Comparison of ENCODE assay signal across 2 cellular contexts in genomic region chr14:103314496-103315277, GRCh38.
TF ChIP-seq lines count a peak whose summit lies in the region.

No MANE protein-coding gene starts in this region.

TF ChIP-seq in IMR-90, 13 proteins besides CTCF, POLR2A, EP300 and RAD21:
- TF ChIP-seq CHD1 (IDR thresholded peaks at IDR 0.05; ENCODE audit: low read depth, low read length) (no peak), MAFK (IDR thresholded peaks at IDR 0.05; ENCODE audit: low read depth, low read length) (no peak), RFX5 (IDR thresholded peaks at IDR 0.05; ENCODE audit: low read depth, low read length) (no peak), MXI1 (IDR thresholded peaks at IDR 0.05; ENCODE audit: borderline replicate concordance, low read depth, low read length) (no peak), MAZ (IDR thresholded peaks at IDR 0.05; ENCODE audit: borderline replicate concordance, low read depth, low read length) (no peak), NFE2L2 (IDR thresholded peaks at IDR 0.05; ENCODE audit: low read depth, low read length) (no peak), FOS (IDR thresholded peaks at IDR 0.05; ENCODE audit: low read depth, low read length) (no peak), RCOR1 (IDR thresholded peaks at IDR 0.05; ENCODE audit: insufficient replicate concordance, low read length) (no peak), BHLHE40 (IDR thresholded peaks at IDR 0.05; ENCODE audit: low read depth, low read length) (no peak), CEBPB (IDR thresholded peaks at IDR 0.05; ENCODE audit: low read depth, low read length) (no peak), SMC3 (IDR thresholded peaks at IDR 0.05; ENCODE audit: low read depth, low read length) (no peak)
- TF ChIP-seq, protein P1, sequence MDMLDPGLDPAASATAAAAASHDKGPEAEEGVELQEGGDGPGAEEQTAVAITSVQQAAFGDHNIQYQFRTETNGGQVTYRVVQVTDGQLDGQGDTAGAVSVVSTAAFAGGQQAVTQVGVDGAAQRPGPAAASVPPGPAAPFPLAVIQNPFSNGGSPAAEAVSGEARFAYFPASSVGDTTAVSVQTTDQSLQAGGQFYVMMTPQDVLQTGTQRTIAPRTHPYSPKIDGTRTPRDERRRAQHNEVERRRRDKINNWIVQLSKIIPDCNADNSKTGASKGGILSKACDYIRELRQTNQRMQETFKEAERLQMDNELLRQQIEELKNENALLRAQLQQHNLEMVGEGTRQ (IDR thresholded peaks at IDR 0.05; ENCODE audit: low read depth, low read length) = no peak
- TF ChIP-seq, protein P2, sequence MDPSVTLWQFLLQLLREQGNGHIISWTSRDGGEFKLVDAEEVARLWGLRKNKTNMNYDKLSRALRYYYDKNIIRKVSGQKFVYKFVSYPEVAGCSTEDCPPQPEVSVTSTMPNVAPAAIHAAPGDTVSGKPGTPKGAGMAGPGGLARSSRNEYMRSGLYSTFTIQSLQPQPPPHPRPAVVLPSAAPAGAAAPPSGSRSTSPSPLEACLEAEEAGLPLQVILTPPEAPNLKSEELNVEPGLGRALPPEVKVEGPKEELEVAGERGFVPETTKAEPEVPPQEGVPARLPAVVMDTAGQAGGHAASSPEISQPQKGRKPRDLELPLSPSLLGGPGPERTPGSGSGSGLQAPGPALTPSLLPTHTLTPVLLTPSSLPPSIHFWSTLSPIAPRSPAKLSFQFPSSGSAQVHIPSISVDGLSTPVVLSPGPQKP (IDR thresholded peaks at IDR 0.05; ENCODE audit: borderline replicate concordance, low read depth, low read length) = no peak

TF ChIP-seq in H1, 55 proteins besides CTCF, POLR2A, EP300 and RAD21:
- TF ChIP-seq BACH1 (IDR thresholded peaks at IDR 0.05; ENCODE audit: low read length) (no peak), JUND (IDR thresholded peaks at IDR 0.05; ENCODE audit: low read length) (no peak), SP1 (IDR thresholded peaks at IDR 0.05; ENCODE audit: low read depth, low read length) (no peak), GABPA (IDR thresholded peaks at IDR 0.05; ENCODE audit: borderline replicate concordance, insufficient read depth, low read length) (no peak), ASH2L (IDR thresholded peaks at IDR 0.05; ENCODE audit: low read length) (no peak), CEBPB (IDR thresholded peaks at IDR 0.05; ENCODE audit: low read depth, low read length) (no peak), TEAD4 (IDR thresholded peaks at IDR 0.05; ENCODE audit: low read depth, low read length) (no peak), SIN3A (conservative IDR thresholded peaks at IDR 0.05 in 1 of 2, IDR thresholded peaks at IDR 0.05 in 1 of 2; ENCODE audit: low read depth in 1 of 2, low read length in 2 of 2) (no peak), HDAC6 (IDR thresholded peaks at IDR 0.05; ENCODE audit: low read depth, low read length) (no peak), JUN (IDR thresholded peaks at IDR 0.05; ENCODE audit: low read depth, low read length) (no peak), RNF2 (IDR thresholded peaks at IDR 0.05; ENCODE audit: borderline replicate concordance, low read depth, low read length, missing control alignments, poor library complexity, severe bottlenecking) (no peak), SRF (IDR thresholded peaks at IDR 0.05; ENCODE audit: low read depth, low read length) (no peak)
